10 cellular contexts compared by ENCODE assay signal in genomic region chr5:96175090-96175489, GRCh38.
DNase-seq lines count a peak whose midpoint lies in the region; ATAC-seq and TF ChIP-seq lines count a peak whose summit lies in the region.
"Had no signal": no experiment of that assay in that cellular context is flagged by ENCODE, and none has a peak within 500 bp of the region (broad histone marks: within the 10 kb centered on the region; RNA-seq: fewer than 3 reads in every experiment).

No MANE protein-coding gene starts in this region.

- no peaks in the 10 kb centered on the region for H3K27me3 Mint-ChIP-seq in CD14-positive monocyte (ENCODE audit: low read depth in 3 of 3)

- H3K4me3 ChIP-seq in HFF-Myc (replicated peaks; ENCODE audit: low read depth, low read length) = no peak overlapping the region
- H3K4me3 ChIP-seq: gastrocnemius medialis had no signal

- DNase-seq in CD14-positive monocyte (ENCODE audit: low spot score) (no peak), HFF-Myc (ENCODE audit: extremely low read depth, low read depth) (no peak), RPMI8226 (peak; percentile 26), iPS-NIHi11 (ENCODE audit: low spot score) (peak; percentile 16), SHP77 treated with DMSO at 0.1 percent for 48 hours (lab: John Stamatoyannopoulos, UW) (no peak), GM13976 (ENCODE audit: low spot score) (no peak)
- DNase-seq in stimulated activated naive CD8-positive, alpha-beta T cell treated with anti-CD3 and anti-CD28 coated beads, Interleukin-15, Interleukin-2, amounts not matched to agents 100 U/mL and 50 U/mL, for 24 hours = no peak
- DNase-seq: gastrocnemius medialis, NCI-H774 had no signal

- peaks cover 0 to 6% (median 3%) of the 10 kb centered on the region in 7 donors for H3K9me3 Mint-ChIP-seq in CD14-positive monocyte

- intact Hi-C loops in CD14-positive monocyte (cut with micrococcal nuclease) = no loop called here

- H3K4me1 Mint-ChIP-seq in CD14-positive monocyte = no peaks in the 10 kb centered on the region

- ATAC-seq in HG02938 (IDR thresholded peaks at IDR 0.05; ENCODE audit: unreplicated experiment) = no peak
- no peak for ATAC-seq in stimulated activated naive CD8-positive, alpha-beta T cell treated with anti-CD3 and anti-CD28 coated beads, Interleukin-15, Interleukin-2, amounts not matched to agents 100 U/mL and 50 U/mL, for 24 hours
- ATAC-seq: gastrocnemius medialis had no signal

- no peak overlapping the region for H3K4me3 Mint-ChIP-seq in CD14-positive monocyte

- H3K27ac Mint-ChIP-seq in CD14-positive monocyte = no peak overlapping the region

- in situ Hi-C loops in GM13976 (cut with MboI; ENCODE audit: low sequenced_read_pairs, unreplicated experiment) = no loop called here

- no peaks in the 10 kb centered on the region for H3K36me3 Mint-ChIP-seq in CD14-positive monocyte

- TF ChIP-seq CTCF in CD14-positive monocyte (IDR thresholded peaks at IDR 0.05) (peak; percentile 64), HFF-Myc (IDR thresholded peaks at IDR 0.05; ENCODE audit: low read depth, low read length, missing control alignments) (peak; percentile 25), GM13976 (IDR thresholded peaks at IDR 0.05; ENCODE audit: borderline replicate concordance, control extremely low read depth, extremely low read depth, insufficient read depth, missing control alignments) (no peak)

Comparison
In these comparisons a context has a peak if more than half of its experiments do, and no peak if none do; other contexts are left out.
1. DNase-seq: peak in RPMI8226 (single experiment) and iPS-NIHi11 (single experiment); none in CD14-positive monocyte (single experiment), HFF-Myc (single experiment), SHP77 treated with DMSO at 0.1 percent for 48 hours (single experiment), GM13976 (single experiment) and stimulated activated naive CD8-positive, alpha-beta T cell treated with anti-CD3 and anti-CD28 coated beads, Interleukin-15, Interleukin-2, amounts not matched to agents 100 U/mL and 50 U/mL, for 24 hours (single experiment).